ENCODE assay signal across 1 cellular context in the genomic region with DNA sequence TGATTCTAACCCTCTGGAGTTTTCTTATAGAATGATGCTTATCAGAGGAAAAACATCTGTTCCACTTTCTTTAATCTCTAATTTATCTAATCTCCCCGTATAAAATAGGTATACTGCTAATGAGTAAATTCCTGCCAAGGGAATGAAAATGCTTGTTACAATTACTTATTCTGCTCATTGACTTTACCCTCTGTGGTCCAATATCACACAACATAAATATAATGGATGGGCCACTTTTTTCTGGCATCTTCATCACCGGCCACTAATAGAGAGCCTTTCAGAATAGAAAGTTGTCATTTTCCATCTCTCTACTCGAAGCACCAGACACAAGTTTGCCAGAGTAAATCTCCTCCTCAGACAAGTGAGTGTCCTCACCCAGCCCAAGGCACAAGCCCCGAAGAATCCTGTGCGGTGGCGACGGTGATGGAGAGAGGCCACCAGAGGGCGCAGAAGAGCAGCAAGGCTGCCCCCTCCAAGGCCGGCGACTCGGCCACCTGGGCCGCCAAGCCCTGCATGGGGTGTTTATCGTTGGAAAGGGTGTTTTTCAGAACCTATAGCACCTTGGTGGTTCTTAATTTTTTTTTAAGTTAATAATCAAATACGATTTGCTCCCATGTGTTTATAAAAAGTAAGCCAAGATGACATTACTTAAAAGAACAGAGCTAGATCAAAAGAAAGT.
TF ChIP-seq lines count a peak whose summit lies in the region.

No MANE protein-coding gene starts in this region.

TF ChIP-seq in GM12878, 131 proteins besides CTCF, POLR2A, EP300 and RAD21 (continued from another document):
- TF ChIP-seq EED (IDR thresholded peaks at IDR 0.05; ENCODE audit: low read depth) (0 out of 2 replicates have a peak, but pooled peaks have one; percentile 28), CBX5 (IDR thresholded peaks at IDR 0.05; ENCODE audit: low read depth) (peak; percentile 91; the same call in 1 of the 2 replicates), ZNF592 (IDR thresholded peaks at IDR 0.05) (0 out of 2 replicates have a peak, but pooled peaks have one; percentile 47), MEF2A (IDR thresholded peaks at IDR 0.05; ENCODE audit: insufficient read depth, low read depth, low read length) (no peak), SRF (IDR thresholded peaks at IDR 0.05; ENCODE audit: low read depth in 2 of 2, low read length in 2 of 2) (0 out of 4 replicates have a peak, but pooled peaks of 1 of the 2 experiments have one; percentile 23), YY1 (IDR thresholded peaks at IDR 0.05; ENCODE audit: low read depth, low read length) (peak; percentile 89), BMI1 (IDR thresholded peaks at IDR 0.05; ENCODE audit: borderline replicate concordance) (no peak), RFX5 (IDR thresholded peaks at IDR 0.05; ENCODE audit: low read depth, low read length) (no peak), SMC3 (IDR thresholded peaks at IDR 0.05; ENCODE audit: borderline replicate concordance, low read length) (peak; percentile 98), EGR1 (IDR thresholded peaks at IDR 0.05; ENCODE audit: borderline replicate concordance in 1 of 2, low read depth in 2 of 2, low read length in 2 of 2) (no peak), ZNF384 (IDR thresholded peaks at IDR 0.05; ENCODE audit: borderline replicate concordance, low read depth, low read length) (no peak), PAX8 (IDR thresholded peaks at IDR 0.05) (no peak), TCF3 (IDR thresholded peaks at IDR 0.05; ENCODE audit: borderline replicate concordance, insufficient read depth, low read depth, low read length) (peak; percentile 82), CREB1 (IDR thresholded peaks at IDR 0.05; ENCODE audit: low read depth) (peak; percentile 54), MYB (IDR thresholded peaks at IDR 0.05; ENCODE audit: borderline replicate concordance, low read depth, low read length) (no peak), POU2F2 (IDR thresholded peaks at IDR 0.05; ENCODE audit: borderline replicate concordance, low read depth, low read length) (peak; percentile 40; the same call in 1 of the 3 replicates), ZBTB33 (IDR thresholded peaks at IDR 0.05) (peak; percentile 56), USF1 (IDR thresholded peaks at IDR 0.05; ENCODE audit: borderline replicate concordance, extremely low read length, insufficient read depth, low read depth, low read length) (no peak), PAX5 (IDR thresholded peaks at IDR 0.05; ENCODE audit: borderline replicate concordance, low read depth, low read length) (peak; percentile 39; the same call in 1 of the 2 replicates)
- TF ChIP-seq, protein P1, sequence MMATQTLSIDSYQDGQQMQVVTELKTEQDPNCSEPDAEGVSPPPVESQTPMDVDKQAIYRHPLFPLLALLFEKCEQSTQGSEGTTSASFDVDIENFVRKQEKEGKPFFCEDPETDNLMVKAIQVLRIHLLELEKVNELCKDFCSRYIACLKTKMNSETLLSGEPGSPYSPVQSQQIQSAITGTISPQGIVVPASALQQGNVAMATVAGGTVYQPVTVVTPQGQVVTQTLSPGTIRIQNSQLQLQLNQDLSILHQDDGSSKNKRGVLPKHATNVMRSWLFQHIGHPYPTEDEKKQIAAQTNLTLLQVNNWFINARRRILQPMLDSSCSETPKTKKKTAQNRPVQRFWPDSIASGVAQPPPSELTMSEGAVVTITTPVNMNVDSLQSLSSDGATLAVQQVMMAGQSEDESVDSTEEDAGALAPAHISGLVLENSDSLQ (IDR thresholded peaks at IDR 0.05) = no peak
- TF ChIP-seq, protein P2, sequence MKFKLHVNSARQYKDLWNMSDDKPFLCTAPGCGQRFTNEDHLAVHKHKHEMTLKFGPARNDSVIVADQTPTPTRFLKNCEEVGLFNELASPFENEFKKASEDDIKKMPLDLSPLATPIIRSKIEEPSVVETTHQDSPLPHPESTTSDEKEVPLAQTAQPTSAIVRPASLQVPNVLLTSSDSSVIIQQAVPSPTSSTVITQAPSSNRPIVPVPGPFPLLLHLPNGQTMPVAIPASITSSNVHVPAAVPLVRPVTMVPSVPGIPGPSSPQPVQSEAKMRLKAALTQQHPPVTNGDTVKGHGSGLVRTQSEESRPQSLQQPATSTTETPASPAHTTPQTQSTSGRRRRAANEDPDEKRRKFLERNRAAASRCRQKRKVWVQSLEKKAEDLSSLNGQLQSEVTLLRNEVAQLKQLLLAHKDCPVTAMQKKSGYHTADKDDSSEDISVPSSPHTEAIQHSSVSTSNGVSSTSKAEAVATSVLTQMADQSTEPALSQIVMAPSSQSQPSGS (IDR thresholded peaks at IDR 0.05; ENCODE audit: low read length) = peak; percentile 40; the same call in 1 of the 2 replicates
- TF ChIP-seq, protein P3, sequence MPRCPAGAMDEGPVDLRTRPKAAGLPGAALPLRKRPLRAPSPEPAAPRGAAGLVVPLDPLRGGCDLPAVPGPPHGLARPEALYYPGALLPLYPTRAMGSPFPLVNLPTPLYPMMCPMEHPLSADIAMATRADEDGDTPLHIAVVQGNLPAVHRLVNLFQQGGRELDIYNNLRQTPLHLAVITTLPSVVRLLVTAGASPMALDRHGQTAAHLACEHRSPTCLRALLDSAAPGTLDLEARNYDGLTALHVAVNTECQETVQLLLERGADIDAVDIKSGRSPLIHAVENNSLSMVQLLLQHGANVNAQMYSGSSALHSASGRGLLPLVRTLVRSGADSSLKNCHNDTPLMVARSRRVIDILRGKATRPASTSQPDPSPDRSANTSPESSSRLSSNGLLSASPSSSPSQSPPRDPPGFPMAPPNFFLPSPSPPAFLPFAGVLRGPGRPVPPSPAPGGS (IDR thresholded peaks at IDR 0.05; ENCODE audit: borderline replicate concordance, insufficient read depth, low read depth, low read length, poor library complexity, severe bottlenecking) = no peak
